ENCODE assay signal across 10 cellular contexts in the genomic region with DNA sequence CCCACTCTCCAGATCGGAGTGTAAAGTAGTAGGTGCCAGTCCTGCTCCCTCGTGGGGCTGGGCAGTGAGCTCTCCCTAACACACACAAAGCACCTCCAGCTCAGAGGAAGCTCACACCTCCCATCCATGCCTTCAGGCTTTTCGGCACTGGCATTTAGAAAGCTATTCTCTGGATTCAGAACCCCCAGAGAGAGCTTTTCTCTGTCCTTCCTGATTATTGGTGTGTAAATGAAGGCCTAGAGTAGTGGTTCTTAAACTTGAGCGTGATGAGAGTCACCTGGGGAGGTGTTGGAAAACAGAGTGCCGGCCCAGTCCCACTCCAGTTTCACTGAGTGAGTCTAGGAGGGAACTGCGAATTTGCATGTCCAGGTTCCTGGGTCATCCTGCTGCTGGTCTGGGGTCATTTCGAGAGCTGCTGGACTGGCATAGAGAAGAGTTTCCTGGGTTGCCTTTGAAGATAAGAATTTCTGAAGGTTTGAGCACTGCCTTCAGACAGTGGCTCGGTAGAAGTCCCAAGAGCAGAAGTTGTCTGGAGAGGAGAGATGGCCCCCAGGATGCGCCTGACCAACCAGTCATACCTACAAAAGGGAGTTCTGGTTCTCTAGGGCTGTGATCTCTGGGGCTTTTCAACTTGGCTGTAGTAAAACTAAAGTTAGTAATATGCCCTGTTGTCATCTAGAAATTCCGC. TPM values are rescaled to one million over a fixed set of nuclear protein-coding genes. Genes with fewer than 3 reads are reported as not detected.
DNase-seq lines count a peak whose midpoint lies in the region; TF ChIP-seq lines count a peak whose summit lies in the region.
"Had no signal": no experiment of that assay in that cellular context is flagged by ENCODE, and none has a peak within 500 bp of the region (broad histone marks: within the 10 kb centered on the region; RNA-seq: fewer than 3 reads in every experiment).

No MANE protein-coding gene starts in this region.

- H3K27me3 ChIP-seq in NT2/D1 (ENCODE audit: insufficient read depth, insufficient read length) (no peaks in the 10 kb centered on the region), colonic mucosa (no peaks in the 10 kb centered on the region), mesenchymal stem cell (ENCODE audit: control insufficient read depth in 1 of 2, insufficient read depth in 1 of 2, low read length in 2 of 2) (no peaks in the 10 kb centered on the region), thyroid gland (no peaks in the 10 kb centered on the region)
- H3K27me3 ChIP-seq: right lobe of liver had no signal

- peak overlapping the region; percentile 95 for H2AK5ac ChIP-seq in mesenchymal stem cell (ENCODE audit: low read length, severe bottlenecking)

- peak in 1 of 2 donors; percentile 46 for TF ChIP-seq POLR2A in thyroid gland (IDR thresholded peaks at IDR 0.05)

- TF ChIP-seq CTCF in colonic mucosa (IDR thresholded peaks at IDR 0.05) (no peak), thyroid gland (IDR thresholded peaks at IDR 0.05) (no peak)

- peaks cover 66% of the 10 kb centered on the region for H3K36me3 ChIP-seq in NT2/D1 (ENCODE audit: insufficient read depth, insufficient read length, low read length)
- H3K36me3 ChIP-seq in colonic mucosa: no peaks in the 10 kb centered on the region
- H3K36me3 ChIP-seq in mesenchymal stem cell (ENCODE audit: control insufficient read depth in 1 of 2, insufficient read depth in 2 of 2, low read depth in 1 of 2, low read length in 2 of 2): peaks cover 0 to 8% of the 10 kb centered on the region in 2 experiments
- H3K36me3 ChIP-seq in thyroid gland: no peaks in the 10 kb centered on the region
- H3K36me3 ChIP-seq: right lobe of liver had no signal

- H3K9ac ChIP-seq in NT2/D1 (ENCODE audit: insufficient read length, low read depth): peak overlapping the region; percentile 82
- H3K9ac ChIP-seq in colonic mucosa (ENCODE audit: low read depth in 2 of 2, low read length in 2 of 2): peak overlapping the region; percentile 69 to 93
- peak overlapping the region; percentile 37 for H3K9ac ChIP-seq in mesenchymal stem cell (ENCODE audit: low read length)

- H3K4me1 ChIP-seq in NT2/D1 (ENCODE audit: insufficient read depth, insufficient read length) (peaks cover 54% of the 10 kb centered on the region), colonic mucosa (peaks cover 34% of the 10 kb centered on the region), mesenchymal stem cell (ENCODE audit: control insufficient read depth, insufficient read depth, low read depth, low read length) (peaks cover 31% of the 10 kb centered on the region), thyroid gland (peaks cover 72 to 90% of the 10 kb centered on the region in 2 donors)
- H3K4me1 ChIP-seq: right lobe of liver had no signal

- H3K9me3 ChIP-seq in NT2/D1 (ENCODE audit: insufficient read depth, low read length) (no peaks in the 10 kb centered on the region), colonic mucosa (no peaks in the 10 kb centered on the region), mesenchymal stem cell (ENCODE audit: control insufficient read depth, low read length) (peaks cover 4% of the 10 kb centered on the region), thyroid gland (no peaks in the 10 kb centered on the region)
- H3K9me3 ChIP-seq: right lobe of liver had no signal

- peak overlapping the region in 1 of 2 experiments; percentile 64 for H3K4ac ChIP-seq in mesenchymal stem cell (ENCODE audit: low read depth in 1 of 2, low read length in 2 of 2)

- H3K27ac ChIP-seq in colonic mucosa: peak overlapping the region; percentile 58
- peak overlapping the region; percentile 39 for H3K27ac ChIP-seq in mesenchymal stem cell (ENCODE audit: low read length, poor library complexity, severe bottlenecking)
- H3K27ac ChIP-seq in thyroid gland: peak overlapping the region; percentile 94 to 99 (median 98)
- H3K27ac ChIP-seq: right lobe of liver had no signal

- H3K4me3 ChIP-seq in NT2/D1 (ENCODE audit: insufficient read length, low read depth) (peak overlapping the region; percentile 26), colonic mucosa (no peak overlapping the region), mesenchymal stem cell (ENCODE audit: insufficient read depth in 1 of 2, low read depth in 1 of 2, low read length in 2 of 2) (no peak overlapping the region), thyroid gland (replicated peaks in 1 of 3) (no peak overlapping the region)
- H3K4me3 ChIP-seq: right lobe of liver had no signal

- intact Hi-C loops in colonic mucosa (cut with DNase I): no loop called here
- intact Hi-C loops in thyroid gland (cut with DNase I): no loop called here

- H2BK5ac ChIP-seq in mesenchymal stem cell (ENCODE audit: low read depth, low read length, poor library complexity, severe bottlenecking): no peak overlapping the region

- DNase-seq in NT2/D1 (ENCODE audit: low read depth, low spot score) (peak; percentile 100), colonic mucosa (no peak), mesenchymal stem cell (no peak), thyroid gland (peak; percentile 74 to 77), NCI-H748 treated with DMSO at 0.1 percent for 48 hours (lab: John Stamatoyannopoulos, UW) (no peak), globus pallidus (ENCODE audit: low spot score) (no peak), NCI-H1417 treated with DMSO at 0.1 percent for 48 hours (lab: John Stamatoyannopoulos, UW) (no peak), hypothalamus (lab: John Stamatoyannopoulos, UW) (no peak)
- DNase-seq: activated naive CD8-positive, alpha-beta T cell treated with anti-CD3 and anti-CD28 coated beads, Interleukin-2, amount 10 ng/mL, durations not matched to agents 7 days and 5 days; right lobe of liver had no signal

- H2AFZ ChIP-seq in mesenchymal stem cell (ENCODE audit: low read depth, low read length): peak overlapping the region; percentile 10

- peak overlapping the region in 1 of 2 experiments; percentile 68 for H2BK12ac ChIP-seq in mesenchymal stem cell (ENCODE audit: low read length in 2 of 2)

- H3K18ac ChIP-seq in mesenchymal stem cell (ENCODE audit: low read depth in 1 of 2, low read length in 2 of 2): peak overlapping the region; percentile 24 to 28

- peak overlapping the region in 1 of 2 experiments; percentile 87 for H3K14ac ChIP-seq in mesenchymal stem cell (ENCODE audit: low read length in 2 of 2)

- H3K79me1 ChIP-seq in mesenchymal stem cell (replicated peaks; ENCODE audit: low read length, poor library complexity, severe bottlenecking): peaks cover 11% of the 10 kb centered on the region

- WGBS in mesenchymal stem cell: 63% methylated on average over 10 of the region's 10 CpGs
- 35 to 50% methylated on average over 9 to 10 of the region's 10 CpGs for WGBS in thyroid gland, 2 donors

- peak overlapping the region; percentile 50 for H4K8ac ChIP-seq in mesenchymal stem cell (ENCODE audit: low read length)

- H2BK120ac ChIP-seq in mesenchymal stem cell (ENCODE audit: low read depth, low read length): peak overlapping the region; percentile 27

- H3K4me2 ChIP-seq in mesenchymal stem cell (ENCODE audit: low read length, poor library complexity, severe bottlenecking): no peak overlapping the region

- no peak overlapping the region for H3K23ac ChIP-seq in mesenchymal stem cell (ENCODE audit: low read length in 2 of 2)

- H2BK15ac ChIP-seq in mesenchymal stem cell (ENCODE audit: low read depth, poor library complexity, severe bottlenecking): no peak overlapping the region

- peak overlapping the region; percentile 4 for H4K91ac ChIP-seq in mesenchymal stem cell (ENCODE audit: low read length)

RNA-seq across cellular contexts. Expression of a gene that starts 15.1 kb away (rescaled TPM):
- total RNA-seq in colonic mucosa (100 to 1,000 TPM; 589 to 665 TPM), thyroid gland (100 to 1,000 TPM; 367 to 494 (median 375) TPM)
- polyA plus RNA-seq in mesenchymal stem cell (2013, experiment 1 of 2): 253 TPM
- 270 TPM for polyA plus RNA-seq in mesenchymal stem cell (2013, experiment 2 of 2)

Comparison
In these comparisons a context has a peak if more than half of its experiments do, and no peak if none do; other contexts are left out.
1. DNase-seq: peak in NT2/D1 (single experiment) and thyroid gland (2 of 2); none in colonic mucosa (single experiment), mesenchymal stem cell (single experiment), NCI-H748 treated with DMSO at 0.1 percent for 48 hours (single experiment), globus pallidus (single experiment), NCI-H1417 treated with DMSO at 0.1 percent for 48 hours (single experiment) and hypothalamus (0 of 51).
2. H3K27ac ChIP-seq: peak in every context shown above with its lines; median percentile 98 in thyroid gland; 58 in colonic mucosa; 39 in mesenchymal stem cell.
3. Peak in every context shown above with its lines, with median percentiles within 50 percentile points of each other: H3K9ac ChIP-seq.